ENCODE assay signal across 35 cellular contexts in the genomic region with DNA sequence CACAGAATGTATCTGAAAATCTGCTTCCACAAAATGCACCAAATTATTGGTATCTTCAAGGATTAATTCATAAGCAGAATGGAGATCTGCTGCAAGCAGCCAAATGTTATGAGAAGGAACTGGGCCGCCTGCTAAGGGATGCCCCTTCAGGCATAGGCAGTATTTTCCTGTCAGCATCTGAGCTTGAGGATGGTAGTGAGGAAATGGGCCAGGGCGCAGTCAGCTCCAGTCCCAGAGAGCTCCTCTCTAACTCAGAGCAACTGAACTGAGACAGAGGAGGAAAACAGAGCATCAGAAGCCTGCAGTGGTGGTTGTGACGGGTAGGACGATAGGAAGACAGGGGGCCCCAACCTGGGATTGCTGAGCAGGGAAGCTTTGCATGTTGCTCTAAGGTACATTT. TPM values are rescaled to one million over a fixed set of nuclear protein-coding genes. Genes with fewer than 3 reads are reported as not detected.
"Had no signal": no experiment of that assay in that cellular context is flagged by ENCODE, and none has a peak within 500 bp of the region (broad histone marks: within the 10 kb centered on the region; RNA-seq: fewer than 3 reads in every experiment).

No MANE protein-coding gene starts in this region.

- H3K27me3 ChIP-seq: foreskin keratinocyte, gastroesophageal sphincter, heart left ventricle, hepatocyte, left lung, sigmoid colon, stomach, tibial nerve, upper lobe of left lung had no signal

- H3K9me3 Mint-ChIP-seq: naive thymus-derived CD8-positive, alpha-beta T cell; stimulated activated effector memory CD8-positive, alpha-beta T cell treated with anti-CD3 and anti-CD28 coated beads, Interleukin-12 subunit alpha, Interleukin-12 subunit beta, amount 100 ng/mL, for 72 hours had no signal

- DNase-seq: cortex of kidney; effector CD4-positive, alpha-beta T cell; foreskin keratinocyte; heart left ventricle; left cardiac atrium; left lung; mesendoderm; naive thymus-derived CD8-positive, alpha-beta T cell; nephron progenitor cell; nucleus accumbens; psoas muscle; right cardiac atrium; sigmoid colon; stimulated activated CD4-positive, alpha-beta T cell treated with anti-CD3 and anti-CD28 coated beads, Interleukin-2, amount 100 ng/mL, for 24 hours; stimulated activated CD4-positive, alpha-beta T cell treated with anti-CD3 and anti-CD28 coated beads, Interleukin-4, amount 100 ng/mL, for 24 hours; stimulated activated naive CD4-positive, alpha-beta T cell treated with Interleukin-2 at 50 U/mL for 16 hours; stomach; upper lobe of left lung had no signal

- H3K27ac Mint-ChIP-seq: nephron progenitor cell; stimulated activated effector memory CD8-positive, alpha-beta T cell treated with anti-CD3 and anti-CD28 coated beads, Interleukin-12 subunit alpha, Interleukin-12 subunit beta, amount 100 ng/mL, for 72 hours had no signal

- H3K4me3 ChIP-seq: gastroesophageal sphincter, heart left ventricle, hepatocyte, left lung, psoas muscle, sigmoid colon, stomach, thoracic aorta, tibial nerve, upper lobe of left lung had no signal

- FAIRE-seq: islet of Langerhans, urothelium cell line had no signal

- H3K4me3 Mint-ChIP-seq: naive thymus-derived CD8-positive, alpha-beta T cell; nephron progenitor cell; stimulated activated effector memory CD8-positive, alpha-beta T cell treated with anti-CD3 and anti-CD28 coated beads, Interleukin-12 subunit alpha, Interleukin-12 subunit beta, amount 100 ng/mL, for 72 hours had no signal

- H3K27ac ChIP-seq: epithelial cell of prostate, foreskin keratinocyte, gastroesophageal sphincter, heart left ventricle, hepatocyte, left lung, psoas muscle, sigmoid colon, stomach, thoracic aorta, tibial nerve, upper lobe of left lung had no signal

- H2AFZ ChIP-seq: hepatocyte had no signal

- H3K9me3 ChIP-seq: gastroesophageal sphincter, heart left ventricle, left lung, psoas muscle, sigmoid colon, stomach, thoracic aorta, tibial nerve, upper lobe of left lung had no signal

- H3K4me2 ChIP-seq: hepatocyte had no signal

RNA-seq across cellular contexts. Expression of gene IFIT1B, which starts 38.0 kb away (rescaled TPM):
- total RNA-seq: dermis microvascular lymphatic vessel endothelial cell; esophagus mucosa; foreskin keratinocyte; gastroesophageal sphincter; hepatocyte; kidney epithelial cell; left cardiac atrium; left lung; lower leg skin; lung microvascular endothelial cell; myocyte; naive thymus-derived CD8-positive, alpha-beta T cell; osteocyte; renal cortical epithelial cell; right cardiac atrium; sigmoid colon; subcutaneous adipose tissue; thoracic aorta; tibial nerve had no signal
- polyA plus RNA-seq: foreskin keratinocyte; heart left ventricle; hepatocyte; naive thymus-derived CD8-positive, alpha-beta T cell; psoas muscle; right cardiac atrium; sigmoid colon; stomach had no signal
